In genomic region chr1:204834752-204835151, GRCh38 we compare ENCODE assay signal across 26 cellular contexts. TPM values are rescaled to one million over a fixed set of nuclear protein-coding genes. Genes with fewer than 3 reads are reported as not detected.
"Had no signal": no experiment of that assay in that cellular context is flagged by ENCODE, and none has a peak within 500 bp of the region (broad histone marks: within the 10 kb centered on the region; RNA-seq: fewer than 3 reads in every experiment).

No MANE protein-coding gene starts in this region.

- DNase-seq: activated CD4-positive, alpha-beta memory T cell treated with anti-CD3 and anti-CD28 coated beads, Interleukin-2, amount 10 ng/mL, durations not matched to agents 7 days and 5 days; activated CD4-positive, alpha-beta T cell treated with anti-CD3 and anti-CD28 coated beads, Interleukin-2, amount 10 ng/mL, durations not matched to agents 7 days and 5 days; activated CD4-positive, CD25-positive, alpha-beta regulatory T cell; activated gamma-delta T cell; activated naive CD4-positive, alpha-beta T cell treated with anti-CD3 and anti-CD28 coated beads for 36 hours; activated T-cell treated with anti-CD3 and anti-CD28 coated beads for 4 hours; activated T-cell treated with anti-CD3 and anti-CD28 coated beads, Interleukin-2, amount 50 U/mL, for 48 hours; amygdala; brain microvascular endothelial cell; Kasumi-1; NCI-H1048; NCI-H187 treated with DMSO at 0.1 percent for 48 hours; NCI-H2081 treated with DMSO at 0.1 percent for 48 hours; NCI-H226; NCI-H526; NK-92 treated with Interleukin-12 subunit alpha and Interleukin-12 subunit beta, amount 100 ng/mL, for 24 hours; Peyer's patch; Right ventricle myocardium superior; SJCRH30; T-helper 17 cell; T-helper 9 cell had no signal

- H3K4me1 Mint-ChIP-seq: activated CD4-positive, alpha-beta memory T cell treated with anti-CD3 and anti-CD28 coated beads, Interleukin-2, amount 10 ng/mL, durations not matched to agents 7 days and 5 days; activated CD4-positive, alpha-beta T cell treated with anti-CD3 and anti-CD28 coated beads, Interleukin-2, amount 10 ng/mL, durations not matched to agents 7 days and 5 days had no signal

- H3K27me3 ChIP-seq: Peyer's patch, SJCRH30 had no signal

- H3K4me3 ChIP-seq: cardiac muscle cell, Peyer's patch, SJCRH30 had no signal

- H3K36me3 ChIP-seq: brain microvascular endothelial cell, cardiac muscle cell, Peyer's patch had no signal

- H3K27ac ChIP-seq: brain microvascular endothelial cell, cardiac muscle cell, Peyer's patch, RWPE1, SJCRH30 had no signal

- H3K9me3 Mint-ChIP-seq: activated CD4-positive, alpha-beta memory T cell treated with anti-CD3 and anti-CD28 coated beads, Interleukin-2, amount 10 ng/mL, durations not matched to agents 7 days and 5 days; activated CD4-positive, alpha-beta T cell treated with anti-CD3 and anti-CD28 coated beads, Interleukin-2, amount 10 ng/mL, durations not matched to agents 7 days and 5 days; activated naive CD4-positive, alpha-beta T cell treated with anti-CD3 and anti-CD28 coated beads for 36 hours had no signal

- ATAC-seq: activated T-helper 17 cell treated with anti-CD3 and anti-CD28 coated beads, Interleukin-2, amount 50 U/mL, for 72 hours; SK-N-SH treated with all-trans-retinoic acid at 6 μM for 48 hours; T-helper 17 cell had no signal

- H3K4me3 Mint-ChIP-seq: activated CD4-positive, alpha-beta memory T cell treated with anti-CD3 and anti-CD28 coated beads, Interleukin-2, amount 10 ng/mL, durations not matched to agents 7 days and 5 days; activated CD4-positive, alpha-beta T cell treated with anti-CD3 and anti-CD28 coated beads, Interleukin-2, amount 10 ng/mL, durations not matched to agents 7 days and 5 days; activated naive CD4-positive, alpha-beta T cell treated with anti-CD3 and anti-CD28 coated beads for 36 hours; activated naive CD8-positive, alpha-beta T cell; activated T-helper 17 cell treated with anti-CD3 and anti-CD28 coated beads, Interleukin-2, amount 50 U/mL, for 72 hours; T-helper 17 cell had no signal

- H3K4me1 ChIP-seq: Peyer's patch had no signal

- H3K27ac Mint-ChIP-seq: activated CD4-positive, alpha-beta memory T cell treated with anti-CD3 and anti-CD28 coated beads, Interleukin-2, amount 10 ng/mL, durations not matched to agents 7 days and 5 days; activated CD4-positive, alpha-beta T cell treated with anti-CD3 and anti-CD28 coated beads, Interleukin-2, amount 10 ng/mL, durations not matched to agents 7 days and 5 days; activated naive CD4-positive, alpha-beta T cell treated with anti-CD3 and anti-CD28 coated beads for 36 hours; activated naive CD8-positive, alpha-beta T cell; activated T-helper 17 cell treated with anti-CD3 and anti-CD28 coated beads, Interleukin-2, amount 50 U/mL, for 72 hours; T-helper 17 cell had no signal

- H3K9me3 ChIP-seq: Peyer's patch, SJCRH30 had no signal

RNA-seq across cellular contexts. Expression of gene NFASC, which starts 35.9 kb away (rescaled TPM):
- polyA plus RNA-seq: cardiac muscle cell had no signal
